In genomic region chr18:76643199-76643598, GRCh38 we compare ENCODE assay signal across 40 cellular contexts.
"Had no signal": no experiment of that assay in that cellular context is flagged by ENCODE, and none has a peak within 500 bp of the region (broad histone marks: within the 10 kb centered on the region; RNA-seq: fewer than 3 reads in every experiment).

No MANE protein-coding gene starts in this region.

- H3K27me3 ChIP-seq: ascending aorta, cardiac muscle cell had no signal

- H3K9me3 Mint-ChIP-seq: activated B cell treated with CpG ODN at 0.5 μM for 24 hours; activated CD4-positive, alpha-beta memory T cell treated with anti-CD3 and anti-CD28 coated beads, Interleukin-2, amount 10 ng/mL, durations not matched to agents 7 days and 5 days; activated CD4-positive, alpha-beta T cell treated with anti-CD3 and anti-CD28 coated beads, Interleukin-2, amount 10 ng/mL, durations not matched to agents 24 days and 14 days; activated naive CD4-positive, alpha-beta T cell treated with anti-CD3 and anti-CD28 coated beads, Interleukin-2, amount 10 ng/mL, durations not matched to agents 7 days and 5 days; activated naive CD4-positive, alpha-beta T cell treated with anti-CD3 and anti-CD28 coated beads, Interleukin-2, amount 50 U/mL, for 24 hours; activated naive CD8-positive, alpha-beta T cell treated with anti-CD3 and anti-CD28 coated beads, Interleukin-2, amount 10 ng/mL, durations not matched to agents 7 days and 5 days; activated naive CD8-positive, alpha-beta T cell treated with anti-CD3 and anti-CD28 coated beads, Interleukin-2, amount 50 U/mL, for 24 hours; activated T-cell treated with anti-CD3 and anti-CD28 coated beads, Interleukin-2, amount 50 U/mL, for 4 hours; activated T-cell treated with anti-CD3 and anti-CD28 coated beads, Interleukin-2, amount 50 U/mL, for 72 hours; activated T-helper 1 cell treated with anti-CD3 and anti-CD28 coated beads, Interleukin-12 subunit alpha, Interleukin-12 subunit beta, Interleukin-2, Interleukin-4 antibody, amounts not matched to agents 30 ng/mL and 10 ng/mL and 1 ng/mL, durations not matched to agents 14 hours and 24 hours and 36 hours; activated T-helper 2 cell treated with anti-CD3 and anti-CD28 coated beads, Interferon-gamma antibody, Interleukin-2, Interleukin-4, amounts not matched to agents 10 μg/mL and 5 μg/mL and 100 μg/mL, durations not matched to agents 14 hours and 24 hours and 36 hours; central memory CD8-positive, alpha-beta T cell; T-helper 1 cell treated with Interleukin-12 subunit alpha and Interleukin-12 subunit beta and Interleukin-4 antibody, amounts not matched to agents 30 μg/mL and 1 μg/mL, for 36 hours; T-helper 2 cell treated with Interferon-gamma antibody and Interleukin-4, amounts not matched to agents 5 μg/mL and 100 μg/mL, for 36 hours had no signal

- FAIRE-seq: bronchial epithelial cell, TTC549 had no signal

- DNase-seq: activated B cell treated with CpG ODN at 0.5 μM for 24 hours; activated CD4-positive, alpha-beta memory T cell treated with anti-CD3 and anti-CD28 coated beads, Interleukin-2, amount 10 ng/mL, durations not matched to agents 7 days and 5 days; activated CD4-positive, alpha-beta T cell treated with anti-CD3 and anti-CD28 coated beads for 4 hours; activated CD4-positive, alpha-beta T cell treated with anti-CD3 and anti-CD28 coated beads, Interleukin-2, amount 10 ng/mL, durations not matched to agents 24 days and 14 days; activated CD4-positive, alpha-beta T cell treated with anti-CD3 and anti-CD28 coated beads, Interleukin-2, amount 50 U/mL, for 1 hour; activated CD4-positive, alpha-beta T cell treated with anti-CD3 and anti-CD28 coated beads, Interleukin-2, amount 50 U/mL, for 48 hours; activated CD4-positive, CD25-positive, alpha-beta regulatory T cell treated with anti-CD3 and anti-CD28 coated beads, Interleukin-2, amount 50 U/mL, for 72 hours; activated CD8-positive, alpha-beta memory T cell treated with anti-CD3 and anti-CD28 coated beads for 24 hours; activated CD8-positive, alpha-beta memory T cell treated with anti-CD3 and anti-CD28 coated beads, Interleukin-2, amount 10 ng/mL, durations not matched to agents 7 days and 5 days; activated CD8-positive, alpha-beta memory T cell treated with anti-CD3 and anti-CD28 coated beads, Interleukin-2, amount 50 U/mL, for 48 hours; activated CD8-positive, alpha-beta T cell treated with anti-CD3 and anti-CD28 coated beads, Interleukin-2, amount 10 ng/mL, durations not matched to agents 7 days and 5 days; activated effector memory CD4-positive, alpha-beta T cell treated with Interleukin-2 at 50 U/mL for 16 hours; activated gamma-delta T cell; activated naive CD4-positive, alpha-beta T cell treated with anti-CD3 and anti-CD28 coated beads, Interleukin-2, amount 10 ng/mL, durations not matched to agents 7 days and 5 days; activated naive CD4-positive, alpha-beta T cell treated with Interleukin-2 at 50 U/mL for 16 hours; activated naive CD8-positive, alpha-beta T cell treated with anti-CD3 and anti-CD28 coated beads, Interleukin-2, amount 10 ng/mL, durations not matched to agents 7 days and 5 days; activated naive CD8-positive, alpha-beta T cell treated with anti-CD3 and anti-CD28 coated beads, Interleukin-2, amount 50 U/mL, for 24 hours; activated T-cell treated with anti-CD3 and anti-CD28 coated beads, Interleukin-2, amount 50 U/mL, for 4 hours; activated T-cell treated with anti-CD3 and anti-CD28 coated beads, Interleukin-2, amount 50 U/mL, for 72 hours; amygdala; anterior cingulate cortex; caudate nucleus; cerebellar nuclear complex; SW 1271; T-helper 1 cell; T-helper 2 cell; T-helper 9 cell had no signal

- H3K27ac ChIP-seq: ascending aorta, cardiac muscle cell, VCaP had no signal

- H3K4me3 Mint-ChIP-seq: activated B cell treated with CpG ODN at 0.5 μM for 24 hours; activated CD4-positive, alpha-beta memory T cell treated with anti-CD3 and anti-CD28 coated beads, Interleukin-2, amount 10 ng/mL, durations not matched to agents 7 days and 5 days; activated CD4-positive, alpha-beta T cell treated with anti-CD3 and anti-CD28 coated beads, Interleukin-2, amount 10 ng/mL, durations not matched to agents 24 days and 14 days; activated CD8-positive, alpha-beta memory T cell treated with anti-CD3 and anti-CD28 coated beads, Interleukin-2, amount 10 ng/mL, durations not matched to agents 7 days and 5 days; activated CD8-positive, alpha-beta T cell treated with anti-CD3 and anti-CD28 coated beads, Interleukin-2, amount 10 ng/mL, durations not matched to agents 7 days and 5 days; activated naive CD4-positive, alpha-beta T cell treated with anti-CD3 and anti-CD28 coated beads, Interleukin-2, amount 10 ng/mL, durations not matched to agents 7 days and 5 days; activated naive CD4-positive, alpha-beta T cell treated with anti-CD3 and anti-CD28 coated beads, Interleukin-2, amount 50 U/mL, for 24 hours; activated naive CD8-positive, alpha-beta T cell; activated naive CD8-positive, alpha-beta T cell treated with anti-CD3 and anti-CD28 coated beads, Interleukin-2, amount 10 ng/mL, durations not matched to agents 7 days and 5 days; activated naive CD8-positive, alpha-beta T cell treated with anti-CD3 and anti-CD28 coated beads, Interleukin-2, amount 50 U/mL, for 24 hours; activated T-cell treated with anti-CD3 and anti-CD28 coated beads, Interleukin-2, amount 50 U/mL, for 4 hours; activated T-cell treated with anti-CD3 and anti-CD28 coated beads, Interleukin-2, amount 50 U/mL, for 72 hours; activated T-helper 1 cell treated with anti-CD3 and anti-CD28 coated beads, Interleukin-12 subunit alpha, Interleukin-12 subunit beta, Interleukin-2, Interleukin-4 antibody, amounts not matched to agents 30 ng/mL and 10 ng/mL and 1 ng/mL, durations not matched to agents 14 hours and 24 hours and 36 hours; brain; central memory CD8-positive, alpha-beta T cell; T-helper 1 cell treated with Interleukin-12 subunit alpha and Interleukin-12 subunit beta and Interleukin-4 antibody, amounts not matched to agents 30 μg/mL and 1 μg/mL, for 36 hours; T-helper 2 cell treated with Interferon-gamma antibody and Interleukin-4, amounts not matched to agents 5 μg/mL and 100 μg/mL, for 36 hours had no signal

- H3K27me3 Mint-ChIP-seq: activated CD8-positive, alpha-beta memory T cell treated with anti-CD3 and anti-CD28 coated beads, Interleukin-2, amount 10 ng/mL, durations not matched to agents 7 days and 5 days had no signal

- H3K36me3 ChIP-seq: ascending aorta, cardiac muscle cell had no signal

- H3K4me1 ChIP-seq: ascending aorta had no signal

- H3K27ac Mint-ChIP-seq: activated B cell treated with CpG ODN at 0.5 μM for 24 hours; activated CD4-positive, alpha-beta memory T cell treated with anti-CD3 and anti-CD28 coated beads, Interleukin-2, amount 10 ng/mL, durations not matched to agents 7 days and 5 days; activated CD4-positive, alpha-beta T cell treated with anti-CD3 and anti-CD28 coated beads, Interleukin-2, amount 10 ng/mL, durations not matched to agents 24 days and 14 days; activated CD8-positive, alpha-beta memory T cell treated with anti-CD3 and anti-CD28 coated beads, Interleukin-2, amount 10 ng/mL, durations not matched to agents 7 days and 5 days; activated CD8-positive, alpha-beta T cell treated with anti-CD3 and anti-CD28 coated beads, Interleukin-2, amount 10 ng/mL, durations not matched to agents 7 days and 5 days; activated naive CD4-positive, alpha-beta T cell treated with anti-CD3 and anti-CD28 coated beads, Interleukin-2, amount 10 ng/mL, durations not matched to agents 7 days and 5 days; activated naive CD4-positive, alpha-beta T cell treated with anti-CD3 and anti-CD28 coated beads, Interleukin-2, amount 50 U/mL, for 24 hours; activated naive CD8-positive, alpha-beta T cell; activated naive CD8-positive, alpha-beta T cell treated with anti-CD3 and anti-CD28 coated beads, Interleukin-2, amount 10 ng/mL, durations not matched to agents 7 days and 5 days; activated naive CD8-positive, alpha-beta T cell treated with anti-CD3 and anti-CD28 coated beads, Interleukin-2, amount 50 U/mL, for 24 hours; activated T-cell treated with anti-CD3 and anti-CD28 coated beads, Interleukin-2, amount 50 U/mL, for 72 hours; activated T-helper 1 cell treated with anti-CD3 and anti-CD28 coated beads, Interleukin-12 subunit alpha, Interleukin-12 subunit beta, Interleukin-2, Interleukin-4 antibody, amounts not matched to agents 30 ng/mL and 10 ng/mL and 1 ng/mL, durations not matched to agents 14 hours and 24 hours and 36 hours; activated T-helper 2 cell treated with anti-CD3 and anti-CD28 coated beads, Interferon-gamma antibody, Interleukin-2, Interleukin-4, amounts not matched to agents 10 μg/mL and 5 μg/mL and 100 μg/mL, durations not matched to agents 14 hours and 24 hours and 36 hours; brain; T-helper 1 cell treated with Interleukin-12 subunit alpha and Interleukin-12 subunit beta and Interleukin-4 antibody, amounts not matched to agents 30 μg/mL and 1 μg/mL, for 36 hours; T-helper 2 cell treated with Interferon-gamma antibody and Interleukin-4, amounts not matched to agents 5 μg/mL and 100 μg/mL, for 36 hours had no signal

- H3K4me3 ChIP-seq: ascending aorta, cardiac muscle cell had no signal

- H3K4me1 Mint-ChIP-seq: activated B cell treated with CpG ODN at 0.5 μM for 24 hours; activated CD4-positive, alpha-beta memory T cell treated with anti-CD3 and anti-CD28 coated beads, Interleukin-2, amount 10 ng/mL, durations not matched to agents 7 days and 5 days; activated CD4-positive, alpha-beta T cell treated with anti-CD3 and anti-CD28 coated beads, Interleukin-2, amount 10 ng/mL, durations not matched to agents 24 days and 14 days; activated CD8-positive, alpha-beta memory T cell treated with anti-CD3 and anti-CD28 coated beads, Interleukin-2, amount 10 ng/mL, durations not matched to agents 7 days and 5 days; activated naive CD4-positive, alpha-beta T cell treated with anti-CD3 and anti-CD28 coated beads, Interleukin-2, amount 10 ng/mL, durations not matched to agents 7 days and 5 days; activated naive CD4-positive, alpha-beta T cell treated with anti-CD3 and anti-CD28 coated beads, Interleukin-2, amount 50 U/mL, for 24 hours; central memory CD8-positive, alpha-beta T cell had no signal

- ATAC-seq: activated CD8-positive, alpha-beta memory T cell treated with anti-CD3 and anti-CD28 coated beads, Interleukin-2, amount 10 ng/mL, durations not matched to agents 7 days and 5 days; activated CD8-positive, alpha-beta T cell treated with anti-CD3 and anti-CD28 coated beads, Interleukin-2, amount 10 ng/mL, durations not matched to agents 7 days and 5 days had no signal

- H3K9me3 ChIP-seq: ascending aorta had no signal
